10 cellular contexts compared by ENCODE assay signal in genomic region chr1:19010503-19010902, GRCh38. TPM values are rescaled to one million over a fixed set of nuclear protein-coding genes. Genes with fewer than 3 reads are reported as not detected.
DNase-seq lines count a peak whose midpoint lies in the region; ATAC-seq, FAIRE-seq and TF ChIP-seq lines count a peak whose summit lies in the region.
"Had no signal": no experiment of that assay in that cellular context is flagged by ENCODE, and none has a peak within 500 bp of the region (broad histone marks: within the 10 kb centered on the region; RNA-seq: fewer than 3 reads in every experiment).

No MANE protein-coding gene starts in this region.

- no peaks in the 10 kb centered on the region for H3K27me3 ChIP-seq in CD8-positive, alpha-beta memory T cell (ENCODE audit: insufficient read depth, low read length, poor library complexity, severe bottlenecking)
- H3K27me3 ChIP-seq in Peyer's patch (no peaks in the 10 kb centered on the region), pancreas (no peaks in the 10 kb centered on the region)

- FAIRE-seq in pancreas (lab: Jason Lieb, UNC): no peak

- no peaks in the 10 kb centered on the region for H3K9me3 ChIP-seq in CD8-positive, alpha-beta memory T cell (ENCODE audit: low read length)
- H3K9me3 ChIP-seq in Peyer's patch (no peaks in the 10 kb centered on the region), pancreas (no peaks in the 10 kb centered on the region)
- H3K9me3 ChIP-seq: left ventricle myocardium inferior had no signal

- H3K4me3 ChIP-seq in CD8-positive, alpha-beta memory T cell (ENCODE audit: low read length): no peak overlapping the region
- H3K4me3 ChIP-seq in Peyer's patch (no peak overlapping the region), pancreas (peak overlapping the region in 2 of 4 donors; percentile 17)
- H3K4me3 ChIP-seq: left ventricle myocardium inferior had no signal

- 13 to 17% methylated on average over 4 of the region's 4 CpGs for WGBS in pancreas, 2 donors

- H3K4me1 ChIP-seq in CD8-positive, alpha-beta memory T cell (ENCODE audit: insufficient read depth, low read length): peaks cover 16% of the 10 kb centered on the region
- H3K4me1 ChIP-seq in Peyer's patch (peaks cover 0 to 45% (median 6%) of the 10 kb centered on the region in 4 donors), pancreas (peaks cover 60 to 71% (median 68%) of the 10 kb centered on the region in 3 donors)

- peak overlapping the region in 4 of 8 donors; percentile 35 to 67 (median 58) for H3K27ac Mint-ChIP-seq in CD8-positive, alpha-beta memory T cell
- H3K27ac Mint-ChIP-seq in effector memory CD8-positive, alpha-beta T cell: peak overlapping the region; percentile 45 to 74

- TF ChIP-seq CTCF in Peyer's patch (IDR thresholded peaks at IDR 0.05) (no peak), pancreas (IDR thresholded peaks at IDR 0.05) (no peak)

- ATAC-seq in effector memory CD8-positive, alpha-beta T cell (replicated peaks): no peak
- peak; percentile 1 to 24 (median 11) for ATAC-seq in pancreas
- no peak for ATAC-seq in GM19467 (IDR thresholded peaks at IDR 0.05; ENCODE audit: unreplicated experiment)
- no peak for ATAC-seq in HG02642 (IDR thresholded peaks at IDR 0.05; ENCODE audit: poor library complexity, unreplicated experiment)

- CTCF ChIA-PET in CD8-positive, alpha-beta memory T cell (lab: Charles Lee): interaction anchor here (1.3 to 1.8 kb wide), 3 partner anchors 38 to 103 kb away, joined by 3 to 4 read pairs (median 4); no protein-coding TSS in a partner anchor

- intact Hi-C loops in pancreas (cut with DNase I): no loop called here

- POLR2A ChIA-PET in CD8-positive, alpha-beta memory T cell (lab: Charles Lee): interaction anchor here (1.0 to 1.2 kb wide), 2 partner anchors 64 to 108 kb away, joined by 3 to 5 read pairs; no protein-coding TSS in a partner anchor

- no peaks in the 10 kb centered on the region for H3K9me3 Mint-ChIP-seq in CD8-positive, alpha-beta memory T cell
- no peaks in the 10 kb centered on the region for H3K9me3 Mint-ChIP-seq in effector memory CD8-positive, alpha-beta T cell

- no peaks in the 10 kb centered on the region for H3K36me3 Mint-ChIP-seq in CD8-positive, alpha-beta memory T cell
- peaks cover 3% of the 10 kb centered on the region for H3K36me3 Mint-ChIP-seq in effector memory CD8-positive, alpha-beta T cell (ENCODE audit: insufficient read depth)

- TF ChIP-seq POLR2A in Peyer's patch (IDR thresholded peaks at IDR 0.05): no peak

- H3K27me3 Mint-ChIP-seq in CD8-positive, alpha-beta memory T cell: peaks cover 2 to 15% of the 10 kb centered on the region in 2 donors
- peaks cover 9 to 23% of the 10 kb centered on the region in 2 donors for H3K27me3 Mint-ChIP-seq in effector memory CD8-positive, alpha-beta T cell

- no peak overlapping the region for H3K27ac ChIP-seq in CD8-positive, alpha-beta memory T cell (ENCODE audit: low read depth, low read length)
- H3K27ac ChIP-seq in Peyer's patch (peak overlapping the region; percentile 20 to 88 (median 74)), pancreas (peak overlapping the region; percentile 82 to 93 (median 87))
- H3K27ac ChIP-seq: left ventricle myocardium inferior had no signal

- H3K36me3 ChIP-seq in CD8-positive, alpha-beta memory T cell (ENCODE audit: insufficient read depth, low read length): no peaks in the 10 kb centered on the region
- H3K36me3 ChIP-seq in Peyer's patch (no peaks in the 10 kb centered on the region), pancreas (no peaks in the 10 kb centered on the region)
- H3K36me3 ChIP-seq: left ventricle myocardium inferior had no signal

- DNase-seq in CD8-positive, alpha-beta memory T cell: no peak
- DNase-seq in Peyer's patch (no peak), pancreas (peak; percentile 55 to 73 (median 58)), SK-N-DZ (ENCODE audit: low spot score) (no peak), KG1 (lab: John Stamatoyannopoulos, UW) (no peak)
- DNase-seq in effector memory CD8-positive, alpha-beta T cell: no peak
- DNase-seq: NCI-H446 treated with DMSO at 0.1 percent for 48 hours had no signal

- peaks cover 17 to 20% (median 20%) of the 10 kb centered on the region in 3 donors for H3K4me1 Mint-ChIP-seq in CD8-positive, alpha-beta memory T cell
- H3K4me1 Mint-ChIP-seq in effector memory CD8-positive, alpha-beta T cell (ENCODE audit: low read depth in 2 of 2): peaks cover 13 to 19% of the 10 kb centered on the region in 2 donors

- peak overlapping the region in 5 of 7 donors; percentile 61 to 79 (median 69) for H3K4me3 Mint-ChIP-seq in CD8-positive, alpha-beta memory T cell
- peak overlapping the region; percentile 61 to 63 for H3K4me3 Mint-ChIP-seq in effector memory CD8-positive, alpha-beta T cell

RNA-seq across cellular contexts. Expression of gene IFFO2, which starts 54.0 kb away (rescaled TPM):
- 10 to 100 TPM; 33.1 to 37.7 TPM for total RNA-seq in CD8-positive, alpha-beta memory T cell
- polyA plus RNA-seq in CD8-positive, alpha-beta memory T cell: 3.2 TPM
- total RNA-seq in Peyer's patch (10 to 100 TPM in 1 of 4 donors, 1 to 10 TPM in 3; 1.9 to 14.9 (median 3.8) TPM), pancreas (10 to 100 TPM; 23.0 to 38.4 (median 26.4) TPM)
- polyA plus RNA-seq in pancreas: 10 to 100 TPM; 13.9 to 14.0 TPM
- 1.0 and 1.1 TPM in 2 replicates for polyA plus RNA-seq in SK-N-DZ (2014; cell fraction: cytosol; rRNA removed)
- polyA plus RNA-seq in SK-N-DZ (2014; cell fraction: nucleus; rRNA removed): 0.13 and 0.33 TPM in 2 replicates

Comparison
In these comparisons a context has a peak if more than half of its experiments do, and no peak if none do; other contexts are left out.
1. DNase-seq: peak in pancreas (6 of 6); none in CD8-positive, alpha-beta memory T cell (0 of 5), Peyer's patch (0 of 3), effector memory CD8-positive, alpha-beta T cell (0 of 3), SK-N-DZ (single experiment) and KG1 (single experiment).
2. ATAC-seq: peak in pancreas (4 of 4); none in effector memory CD8-positive, alpha-beta T cell (single experiment), GM19467 (single experiment) and HG02642 (single experiment).